20 cellular contexts compared by ENCODE assay signal in genomic region chr2:197128126-197128525, GRCh38.
DNase-seq lines count a peak whose midpoint lies in the region; ATAC-seq and TF ChIP-seq lines count a peak whose summit lies in the region.
"Had no signal": no experiment of that assay in that cellular context is flagged by ENCODE, and none has a peak within 500 bp of the region (broad histone marks: within the 10 kb centered on the region; RNA-seq: fewer than 3 reads in every experiment).

No MANE protein-coding gene starts in this region.

- CTCF ChIA-PET in IMR-90 (lab: Yijun Ruan, JAX), result interaction anchor here (1.6 to 1.9 kb wide), 3 partner anchors 14 to 40 kb away, joined by 5 to 8 read pairs (median 5); no protein-coding TSS in a partner anchor
- CTCF ChIA-PET in HEK293T (lab: Yijun Ruan, JAX), result no interaction called here

- peaks cover 4% of the 10 kb centered on the region; the same call in 1 of the 2 replicates for H4K20me1 ChIP-seq in IMR-90 (ENCODE audit: insufficient read depth, low read length)

- H4K8ac ChIP-seq in IMR-90 (ENCODE audit: low read depth in 2 of 2, low read length in 2 of 2), result no peak overlapping the region

- H4K5ac ChIP-seq in IMR-90 (ENCODE audit: low read depth, low read length), result no peak overlapping the region

- peaks cover 19% of the 10 kb centered on the region for H3K9me1 ChIP-seq in IMR-90 (ENCODE audit: insufficient read depth, low read length)

- H3K4me1 Mint-ChIP-seq in activated T-cell treated with anti-CD3 and anti-CD28 coated beads, Interleukin-2, amount 50 U/mL, for 24 hours (ENCODE audit: low read depth), result peaks cover 77% of the 10 kb centered on the region
- H3K4me1 Mint-ChIP-seq in activated T-helper 17 cell treated with anti-CD3 and anti-CD28 coated beads, Interleukin-2, amount 50 U/mL, for 72 hours, result peaks cover 34% of the 10 kb centered on the region
- H3K4me1 Mint-ChIP-seq in natural killer cell treated with Interleukin-12 subunit alpha and Interleukin-12 subunit beta and Interleukin-15 and Interleukin-18, amount 100 ng/mL, for 72 hours (ENCODE audit: low read depth in 2 of 2), result peaks cover 54 to 57% of the 10 kb centered on the region in 2 donors

- no peak overlapping the region for H3K4me3 ChIP-seq in IMR-90 (ENCODE audit: insufficient read depth, low read depth, low read length)
- H3K4me3 ChIP-seq: GM23338 had no signal

- no peak overlapping the region for H3K56ac ChIP-seq in IMR-90 (ENCODE audit: extremely low read depth, insufficient read depth, low read length)

- H2AK5ac ChIP-seq in IMR-90 (ENCODE audit: low read depth, low read length), result no peak overlapping the region

- in situ Hi-C loops in IMR-90 (cut with MboI; ENCODE audit: low sequenced_read_pairs), result no loop called here

- dilution Hi-C loops in IMR-90 (cut with HindIII; ENCODE audit: low sequenced_read_pairs, unreplicated experiment), result no loop called here

- TF ChIP-seq RAD21 in IMR-90 (IDR thresholded peaks at IDR 0.05; ENCODE audit: low read length), result no peak

- H3K9me3 ChIP-seq in IMR-90 (ENCODE audit: control insufficient read depth, insufficient read depth, low read length), result no peaks in the 10 kb centered on the region

- H3K9ac ChIP-seq in IMR-90 (ENCODE audit: low read depth, low read length), result no peak overlapping the region

- H3K27ac ChIP-seq in IMR-90 (ENCODE audit: insufficient read depth, low read length), result no peak overlapping the region
- H3K27ac ChIP-seq: HL-60 had no signal

- DNase-seq in activated T-cell treated with anti-CD3 and anti-CD28 coated beads, Interleukin-2, amount 50 U/mL, for 24 hours, result no peak
- DNase-seq in activated T-cell treated with anti-CD3 and anti-CD28 coated beads for 4 hours (no peak), IMR-90 (no peak), NCI-H1930 (lab: John Stamatoyannopoulos, UW) (no peak), HEK293T (ENCODE audit: extremely low spot score) (no peak), posterior cingulate gyrus (no peak)
- DNase-seq in natural killer cell treated with Interleukin-12 subunit alpha and Interleukin-12 subunit beta and Interleukin-15 and Interleukin-18, amount 100 ng/mL, for 72 hours (ENCODE audit: low spot score), result no peak
- DNase-seq: activated CD4-positive, alpha-beta T cell treated with anti-CD3 and anti-CD28 coated beads for 4 hours; anterior cingulate cortex; C1 segment of cervical spinal cord; central memory CD4-positive, alpha-beta T cell; DMS 273 treated with DMSO at 0.1 percent for 48 hours; foreskin fibroblast; GF-D8; hypothalamus; islet precursor cell; substantia nigra had no signal

- POLR2A ChIA-PET in IMR-90 (lab: Charles Lee; ENCODE audit: unreplicated experiment), result no interaction called here
- POLR2A ChIA-PET in HEK293T (lab: Yijun Ruan, JAX), result no interaction called here

- peak overlapping the region; percentile 29 for H3K4me3 Mint-ChIP-seq in activated T-cell treated with anti-CD3 and anti-CD28 coated beads, Interleukin-2, amount 50 U/mL, for 24 hours
- peak overlapping the region; percentile 29 for H3K4me3 Mint-ChIP-seq in activated T-helper 17 cell treated with anti-CD3 and anti-CD28 coated beads, Interleukin-2, amount 50 U/mL, for 72 hours
- H3K4me3 Mint-ChIP-seq in natural killer cell treated with Interleukin-12 subunit alpha and Interleukin-12 subunit beta and Interleukin-15 and Interleukin-18, amount 100 ng/mL, for 72 hours, result peak overlapping the region; percentile 33
- H3K4me3 Mint-ChIP-seq: GM23338 had no signal

- intact Hi-C loops in IMR-90 (cut with micrococcal nuclease), result loop anchor here (5.0 to 10.0 kb wide), 3 partner anchors 44 to 577 kb away; partner anchors contain the start of genes ANKRD44 and MARS2
- intact Hi-C loops in posterior cingulate gyrus (cut with DNase I), result no loop called here

- H4K91ac ChIP-seq in IMR-90 (ENCODE audit: insufficient read depth, low read depth, low read length), result no peak overlapping the region

- H2AFZ ChIP-seq in IMR-90 (replicated peaks; ENCODE audit: low read length, poor library complexity), result no peak overlapping the region
- H2AFZ ChIP-seq: GM23338 had no signal

- no peak overlapping the region for H2BK5ac ChIP-seq in IMR-90 (ENCODE audit: low read depth, low read length, poor library complexity, severe bottlenecking)

- no peak overlapping the region for H3K14ac ChIP-seq in IMR-90 (replicated peaks; ENCODE audit: low read depth, low read length)

- TF ChIP-seq CTCF in IMR-90 (conservative IDR thresholded peaks at IDR 0.05; ENCODE audit: low read depth, low read length), result no peak

- peak overlapping the region; percentile 29; the same call in 1 of the 2 replicates for H2BK20ac ChIP-seq in IMR-90 (ENCODE audit: low read depth, low read length)

- H3K4ac ChIP-seq in IMR-90 (ENCODE audit: low read depth, low read length), result no peak overlapping the region

- 0 out of 4 replicates have a peak, but pooled peaks cover 0 to 4% of the 10 kb centered on the region in 2 experiments for H3K79me1 ChIP-seq in IMR-90 (ENCODE audit: low read depth in 1 of 2, low read length in 2 of 2)

- no peak for TF ChIP-seq POLR2A in IMR-90 (IDR thresholded peaks at IDR 0.05; ENCODE audit: low read depth, low read length)

- no peak for ATAC-seq in IMR-90 (ENCODE audit: low read depth)
- ATAC-seq in activated T-helper 17 cell treated with anti-CD3 and anti-CD28 coated beads, Interleukin-2, amount 50 U/mL, for 72 hours (replicated peaks), result peak; percentile 24
- no peak for ATAC-seq in natural killer cell treated with Interleukin-12 subunit alpha and Interleukin-12 subunit beta and Interleukin-15 and Interleukin-18, amount 100 ng/mL, for 72 hours
- ATAC-seq: GM23338 had no signal

- no peaks in the 10 kb centered on the region for H3K27me3 ChIP-seq in IMR-90 (ENCODE audit: control insufficient read depth, insufficient read depth, low read length)

- H2BK120ac ChIP-seq in IMR-90 (ENCODE audit: low read depth, low read length), result no peak overlapping the region

- H3K18ac ChIP-seq in IMR-90 (ENCODE audit: low read depth, low read length), result no peak overlapping the region

- H3K27me3 Mint-ChIP-seq in activated T-cell treated with anti-CD3 and anti-CD28 coated beads, Interleukin-2, amount 50 U/mL, for 24 hours, result no peaks in the 10 kb centered on the region
- no peaks in the 10 kb centered on the region for H3K27me3 Mint-ChIP-seq in activated T-helper 17 cell treated with anti-CD3 and anti-CD28 coated beads, Interleukin-2, amount 50 U/mL, for 72 hours
- no peaks in the 10 kb centered on the region for H3K27me3 Mint-ChIP-seq in natural killer cell treated with Interleukin-12 subunit alpha and Interleukin-12 subunit beta and Interleukin-15 and Interleukin-18, amount 100 ng/mL, for 72 hours

- H3K36me3 ChIP-seq in IMR-90 (ENCODE audit: control insufficient read depth, insufficient read depth, low read length), result no peaks in the 10 kb centered on the region

- H3K27ac Mint-ChIP-seq in activated T-cell treated with anti-CD3 and anti-CD28 coated beads, Interleukin-2, amount 50 U/mL, for 24 hours, result peak overlapping the region; percentile 80
- peak overlapping the region; percentile 67 for H3K27ac Mint-ChIP-seq in activated T-helper 17 cell treated with anti-CD3 and anti-CD28 coated beads, Interleukin-2, amount 50 U/mL, for 72 hours
- peak overlapping the region; percentile 73 to 85 for H3K27ac Mint-ChIP-seq in natural killer cell treated with Interleukin-12 subunit alpha and Interleukin-12 subunit beta and Interleukin-15 and Interleukin-18, amount 100 ng/mL, for 72 hours
- H3K27ac Mint-ChIP-seq: GM23338 had no signal

- WGBS in IMR-90 (ENCODE audit: extremely low coverage in 2 of 2, insufficient read length in 1 of 2), 2 experiments, result no CpG with 5 or more reads among the region's 1 CpG

- H3K9me3 Mint-ChIP-seq in activated T-cell treated with anti-CD3 and anti-CD28 coated beads, Interleukin-2, amount 50 U/mL, for 24 hours, result peaks cover 6% of the 10 kb centered on the region
- no peaks in the 10 kb centered on the region for H3K9me3 Mint-ChIP-seq in activated T-helper 17 cell treated with anti-CD3 and anti-CD28 coated beads, Interleukin-2, amount 50 U/mL, for 72 hours
- H3K9me3 Mint-ChIP-seq in natural killer cell treated with Interleukin-12 subunit alpha and Interleukin-12 subunit beta and Interleukin-15 and Interleukin-18, amount 100 ng/mL, for 72 hours, result no peaks in the 10 kb centered on the region
- H3K9me3 Mint-ChIP-seq: GM23338 had no signal

- no peak overlapping the region for H3K23ac ChIP-seq in IMR-90 (ENCODE audit: low read depth, low read length)

- H2AK9ac ChIP-seq in IMR-90 (replicated peaks; ENCODE audit: low read depth, low read length, poor library complexity), result no peak overlapping the region

- H3K36me3 Mint-ChIP-seq in activated T-cell treated with anti-CD3 and anti-CD28 coated beads, Interleukin-2, amount 50 U/mL, for 24 hours (ENCODE audit: low read depth), result peaks cover 78% of the 10 kb centered on the region
- peaks cover 59% of the 10 kb centered on the region for H3K36me3 Mint-ChIP-seq in activated T-helper 17 cell treated with anti-CD3 and anti-CD28 coated beads, Interleukin-2, amount 50 U/mL, for 72 hours (ENCODE audit: low read depth)
- H3K36me3 Mint-ChIP-seq in natural killer cell treated with Interleukin-12 subunit alpha and Interleukin-12 subunit beta and Interleukin-15 and Interleukin-18, amount 100 ng/mL, for 72 hours, result peaks cover 16% of the 10 kb centered on the region

- no peak overlapping the region for H3K4me2 ChIP-seq in IMR-90 (ENCODE audit: low read depth, low read length)
- H3K4me2 ChIP-seq: GM23338 had no signal

- BruUV-seq in IMR-90 (replicated peaks; lab: Mats Ljungman, UMichigan), result no TSS peak

- peaks cover 11% of the 10 kb centered on the region for H3K4me1 ChIP-seq in IMR-90 (ENCODE audit: control insufficient read depth, insufficient read depth, low read length)

- no peak overlapping the region for H2BK15ac ChIP-seq in IMR-90 (ENCODE audit: low read depth, low read length)

TF ChIP-seq in IMR-90, 13 proteins besides CTCF, POLR2A, EP300 and RAD21 (continues in another document):
- no peak for TF ChIP-seq CEBPB (IDR thresholded peaks at IDR 0.05; ENCODE audit: low read depth, low read length)
- no peak for TF ChIP-seq MAFK (IDR thresholded peaks at IDR 0.05; ENCODE audit: low read depth, low read length)
- TF ChIP-seq MAZ (IDR thresholded peaks at IDR 0.05; ENCODE audit: borderline replicate concordance, low read depth, low read length), result no peak
- no peak for TF ChIP-seq FOS (IDR thresholded peaks at IDR 0.05; ENCODE audit: low read depth, low read length)
- no peak for TF ChIP-seq SMC3 (IDR thresholded peaks at IDR 0.05; ENCODE audit: low read depth, low read length)

TF ChIP-seq in HEK293T, 16 proteins besides CTCF, POLR2A, EP300 and RAD21:
- no peak for TF ChIP-seq FOXA1 (IDR thresholded peaks at IDR 0.05)
- TF ChIP-seq LEF1 (IDR thresholded peaks at IDR 0.05; ENCODE audit: borderline replicate concordance), result no peak
- no peak for TF ChIP-seq FOXK2 (IDR thresholded peaks at IDR 0.05)
- no peak for TF ChIP-seq ZNF384 (IDR thresholded peaks at IDR 0.05)
